10 cellular contexts compared by ENCODE assay signal in the genomic region with DNA sequence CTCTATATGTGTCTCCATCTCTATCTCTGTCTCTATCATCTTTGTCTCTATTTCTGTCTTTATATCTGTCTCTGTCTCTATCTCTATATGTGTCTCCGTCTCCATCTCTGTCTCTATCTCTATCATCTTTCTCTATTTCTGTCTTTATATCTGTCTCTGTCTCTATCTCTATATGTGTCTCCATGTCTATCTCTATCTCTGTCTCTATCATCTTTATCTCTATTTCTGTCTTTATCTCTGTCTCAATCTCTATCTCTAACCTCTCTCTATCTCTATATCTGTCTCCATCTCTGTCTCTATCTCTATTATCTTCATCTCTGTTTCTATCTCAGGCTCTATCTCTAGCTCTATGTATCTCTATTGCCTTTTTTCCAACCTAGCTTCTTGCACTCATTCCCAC. TPM values are rescaled to one million over a fixed set of nuclear protein-coding genes. Genes with fewer than 3 reads are reported as not detected.
"Had no signal": no experiment of that assay in that cellular context is flagged by ENCODE, and none has a peak within 500 bp of the region (broad histone marks: within the 10 kb centered on the region; RNA-seq: fewer than 3 reads in every experiment).

No MANE protein-coding gene starts in this region.

- H2AFZ ChIP-seq: GM23338 had no signal

- H3K36me3 Mint-ChIP-seq: IgD-negative memory B cell had no signal

- H3K4me3 ChIP-seq: GM23338 had no signal

- ATAC-seq: GM23338, HepG2 had no signal

- DNase-seq: H9, HCEC 1CT, HFFc6, KBM-7 had no signal

- H3K27ac ChIP-seq: HL-60, KMS-11 had no signal

- H3K27ac Mint-ChIP-seq: GM23338, H9, HFFc6, IgD-negative memory B cell had no signal

- H3K4me2 ChIP-seq: GM23338, KMS-11 had no signal

- H3K9me3 Mint-ChIP-seq: GM23338, H9, HFFc6 had no signal

- H3K4me3 Mint-ChIP-seq: GM23338, H9, HFFc6, IgD-negative memory B cell had no signal

RNA-seq across cellular contexts. Expression of a gene that starts 37.0 kb away (rescaled TPM):
- total RNA-seq: HepG2, HFFc6, HT1080 had no signal
